8 cellular contexts compared by ENCODE assay signal in the genomic region with DNA sequence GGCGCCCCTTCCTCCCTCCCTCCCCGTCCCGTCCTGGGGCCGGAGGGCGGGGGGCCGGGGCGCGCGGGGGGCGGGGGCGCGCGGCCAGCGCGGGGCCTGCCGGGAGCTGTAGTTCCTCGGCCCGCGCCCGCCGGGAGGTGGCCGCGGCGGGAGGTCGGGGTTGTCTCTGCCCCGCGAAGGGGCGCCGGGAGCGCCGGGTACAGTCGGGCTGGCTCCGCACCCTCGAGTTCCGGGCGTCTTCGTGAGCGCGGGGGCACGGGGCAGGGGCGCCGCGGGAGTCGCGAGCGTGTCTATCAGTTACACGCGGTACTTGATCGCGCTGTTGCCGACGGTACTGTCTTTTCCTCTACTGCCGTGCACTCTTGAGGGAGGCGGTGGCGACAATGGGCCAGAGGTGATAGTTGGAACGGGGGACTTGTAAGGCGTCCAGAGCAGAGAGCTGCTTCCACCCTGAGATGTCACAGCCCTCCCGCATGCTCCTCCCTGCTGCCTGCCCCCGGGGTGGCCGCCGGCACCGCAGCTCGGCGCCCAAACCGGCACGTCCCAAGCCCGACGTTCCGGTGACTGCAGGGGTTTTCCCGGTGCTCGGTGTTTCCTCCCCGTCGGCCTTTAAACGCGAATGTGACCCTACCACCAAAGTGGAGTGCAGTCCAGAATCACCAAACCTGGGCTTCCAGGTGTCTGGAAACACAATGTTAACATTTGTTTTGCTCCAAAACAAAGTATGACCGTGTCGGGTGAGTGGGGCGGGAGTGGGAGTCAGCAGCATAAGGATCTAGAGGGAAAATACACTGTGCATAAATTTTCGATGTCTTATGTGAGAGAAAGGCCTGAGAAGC. TPM values are rescaled to one million over a fixed set of nuclear protein-coding genes. Genes with fewer than 3 reads are reported as not detected.
A peak's percentile ranks its signal among the peaks of the same experiment; 100 is the strongest.
DNase-seq lines count a peak whose midpoint lies in the region; ATAC-seq, FAIRE-seq and TF ChIP-seq lines count a peak whose summit lies in the region.

A gene (minus strand): TSS at position 48 of the 839 bp plus-strand sequence. CDS start 8,309 bp downstream, outside the sequence.

- ATAC-seq in HG02571 (IDR thresholded peaks at IDR 0.05; ENCODE audit: unreplicated experiment) (peak; percentile 69), activated B cell treated with CpG ODN at 0.5 μM for 24 hours (ENCODE audit: low read depth) (peak; percentile 83)
- ATAC-seq in central memory CD8-positive, alpha-beta T cell (replicated peaks; ENCODE audit: extremely low read depth, poor library complexity, severe bottlenecking): peak; percentile 59

- H3K27ac ChIP-seq in kidney (ENCODE audit: low read depth in 2 of 2, low read length in 2 of 2): peak within 1 kb of the TSS; percentile 90 to 91

- H3K9ac ChIP-seq in kidney (ENCODE audit: low read length in 2 of 2): peak within 1 kb of the TSS; percentile 74 to 78

- H3K4me1 ChIP-seq in kidney (ENCODE audit: control insufficient read depth in 1 of 2, insufficient read depth in 1 of 2, low read depth in 1 of 2, low read length in 2 of 2): peaks cover 2 to 6% of the 10 kb centered on the region in 2 donors

- CTCF ChIA-PET in activated B cell treated with CpG ODN at 0.5 μM for 24 hours (lab: Charles Lee): interaction anchor here (1.1 kb wide), 2 partner anchors 52 to 71 kb away, joined by 3 read pairs; no protein-coding TSS in a partner anchor

- no peaks in the 10 kb centered on the region for H3K27me3 Mint-ChIP-seq in activated B cell treated with CpG ODN at 0.5 μM for 24 hours
- H3K27me3 Mint-ChIP-seq in central memory CD8-positive, alpha-beta T cell: no peaks in the 10 kb centered on the region

- H3K4me3 ChIP-seq in kidney (ENCODE audit: low read length in 2 of 2): peak within 1 kb of the TSS; percentile 81 to 88

- peaks cover 9% of the 10 kb centered on the region for H3K36me3 Mint-ChIP-seq in activated B cell treated with CpG ODN at 0.5 μM for 24 hours (ENCODE audit: low read depth)
- H3K36me3 Mint-ChIP-seq in central memory CD8-positive, alpha-beta T cell (ENCODE audit: insufficient read depth): peaks cover 8% of the 10 kb centered on the region

- peak; percentile 65 for DNase-seq in NCI-H1436 (lab: John Stamatoyannopoulos, UW)
- no peak for DNase-seq in NCI-H1436 treated with DMSO at 0.1 percent for 48 hours (lab: John Stamatoyannopoulos, UW)
- peak; percentile 71 for DNase-seq in NAMALWA (ENCODE audit: low spot score)
- DNase-seq in activated B cell treated with CpG ODN at 0.5 μM for 24 hours: peak; percentile 73
- DNase-seq in central memory CD8-positive, alpha-beta T cell (ENCODE audit: low spot score in 2 of 2): peak; percentile 37 to 42
- no peak for DNase-seq in kidney
- DNase-seq in stimulated activated CD4-positive, alpha-beta T cell treated with anti-CD3 and anti-CD28 coated beads, Interleukin-15, amount 100 ng/mL, for 24 hours: peak; percentile 59

- no peaks in the 10 kb centered on the region for H3K9me3 ChIP-seq in kidney (ENCODE audit: control insufficient read depth in 1 of 2, low read length in 2 of 2)

- no peaks in the 10 kb centered on the region for H3K9me3 Mint-ChIP-seq in activated B cell treated with CpG ODN at 0.5 μM for 24 hours
- no peaks in the 10 kb centered on the region for H3K9me3 Mint-ChIP-seq in central memory CD8-positive, alpha-beta T cell

- H3K4me1 Mint-ChIP-seq in activated B cell treated with CpG ODN at 0.5 μM for 24 hours: peaks cover 38% of the 10 kb centered on the region
- peaks cover 17% of the 10 kb centered on the region for H3K4me1 Mint-ChIP-seq in central memory CD8-positive, alpha-beta T cell

- no peak for FAIRE-seq in kidney (lab: Jason Lieb, UNC)

- H3K27ac Mint-ChIP-seq in activated B cell treated with CpG ODN at 0.5 μM for 24 hours: peak within 1 kb of the TSS; percentile 96
- H3K27ac Mint-ChIP-seq in central memory CD8-positive, alpha-beta T cell (ENCODE audit: low read depth): peak within 1 kb of the TSS; percentile 81

- intact Hi-C loops in activated B cell treated with CpG ODN at 0.5 μM for 24 hours (cut with micrococcal nuclease): loop anchor here (1.0 to 5.0 kb wide), 8 partner anchors 20 to 1425 kb away; a partner anchor contains a TSS
- intact Hi-C loops in kidney (cut with DNase I): no loop called here

- no peaks in the 10 kb centered on the region for H3K36me3 ChIP-seq in kidney (ENCODE audit: control insufficient read depth in 1 of 2, insufficient read depth in 2 of 2, low read length in 2 of 2)

- H3K4me3 Mint-ChIP-seq in activated B cell treated with CpG ODN at 0.5 μM for 24 hours: peak within 1 kb of the TSS; percentile 97
- H3K4me3 Mint-ChIP-seq in central memory CD8-positive, alpha-beta T cell: peak within 1 kb of the TSS; percentile 93

- no peak for TF ChIP-seq CTCF in activated B cell treated with CpG ODN at 0.5 μM for 24 hours (IDR thresholded peaks at IDR 0.05)
- TF ChIP-seq CTCF in kidney (IDR thresholded peaks at IDR 0.05; ENCODE audit: borderline replicate concordance, extremely low read depth, insufficient read depth): no peak

- POLR2A ChIA-PET in activated B cell treated with CpG ODN at 0.5 μM for 24 hours (lab: Charles Lee): interaction anchor here (0.6 to 4.2 kb wide), 18 partner anchors 8 to 1426 kb away, joined by 3 to 37 read pairs (median 4); a partner anchor contains a TSS

RNA-seq across cellular contexts. Expression of the gene that starts here (rescaled TPM):
- 73.0 and 82.5 TPM in 2 replicates for total RNA-seq in activated B cell treated with CpG ODN at 0.5 μM for 24 hours
- total RNA-seq in kidney: 45.7 TPM
- polyA plus RNA-seq in kidney (ENCODE audit: insufficient read depth, low read depth, low replicate concordance): 7.1 TPM

Comparison
In these comparisons a context has a peak if more than half of its experiments do, and no peak if none do; other contexts are left out.
1. DNase-seq: peak in NCI-H1436 (single experiment), NAMALWA (single experiment), activated B cell treated with CpG ODN at 0.5 μM for 24 hours (single experiment), central memory CD8-positive, alpha-beta T cell (2 of 2) and stimulated activated CD4-positive, alpha-beta T cell treated with anti-CD3 and anti-CD28 coated beads, Interleukin-15, amount 100 ng/mL, for 24 hours (single experiment); none in NCI-H1436 treated with DMSO at 0.1 percent for 48 hours (single experiment) and kidney (single experiment).
2. Peak in every context shown above with its lines, with median percentiles within 50 percentile points of each other: ATAC-seq.